1 cellular context compared by ENCODE assay signal in the genomic region with DNA sequence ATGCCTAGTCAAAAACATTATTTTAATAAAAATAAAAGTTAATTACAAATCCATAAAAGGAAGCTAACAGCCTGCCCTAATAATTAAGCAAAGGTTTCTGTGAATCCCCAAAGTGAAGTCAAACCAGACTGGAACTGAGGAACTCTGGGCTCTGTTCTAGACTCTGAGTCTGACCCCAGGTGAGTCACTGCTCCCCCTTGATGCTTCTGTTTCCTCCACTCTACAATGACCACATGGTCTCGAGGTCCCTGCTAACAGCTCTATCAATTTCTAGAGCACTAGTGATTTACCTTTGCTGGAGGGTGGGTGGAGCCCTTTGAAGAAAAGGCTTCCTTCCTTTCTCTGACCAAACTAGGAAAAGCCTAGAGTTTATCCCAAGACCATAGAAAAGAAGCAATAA.
TF ChIP-seq lines count a peak whose summit lies in the region.

No MANE protein-coding gene starts in this region.

TF ChIP-seq in IMR-90, 13 proteins besides CTCF, POLR2A, EP300 and RAD21 (continued from another document):
- TF ChIP-seq FOS (IDR thresholded peaks at IDR 0.05; ENCODE audit: low read depth, low read length) (no peak), USF2 (IDR thresholded peaks at IDR 0.05; ENCODE audit: low read depth, low read length) (no peak), CHD1 (IDR thresholded peaks at IDR 0.05; ENCODE audit: low read depth, low read length) (no peak), ELK1 (IDR thresholded peaks at IDR 0.05; ENCODE audit: borderline replicate concordance, low read depth, low read length) (no peak)
